Comparison of ENCODE assay signal across 1 cellular context in the genomic region with DNA sequence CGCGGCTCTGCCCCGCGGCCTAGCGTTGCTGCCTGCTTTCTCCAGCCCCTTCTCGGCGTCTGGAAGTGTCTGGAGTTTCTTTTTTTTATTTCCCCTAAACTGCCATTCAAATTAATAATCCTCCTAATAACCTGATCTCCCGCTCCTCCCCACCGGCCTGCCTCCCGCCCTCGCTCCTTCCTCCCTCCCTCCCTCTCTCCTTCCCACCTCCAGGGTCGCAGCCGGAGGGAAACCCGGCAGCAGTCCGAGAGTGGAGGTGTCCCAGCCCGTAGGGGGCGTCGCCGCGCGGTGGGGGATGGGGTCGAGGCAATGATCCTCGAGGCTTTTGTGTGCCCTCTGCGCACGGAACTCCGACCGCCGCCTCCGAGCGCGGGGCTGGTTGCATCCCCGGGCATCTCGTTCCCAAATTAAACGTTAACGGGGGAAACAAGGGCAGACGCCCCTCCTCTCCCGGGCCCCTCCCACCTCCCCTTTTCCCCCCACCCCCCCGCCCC.
TF ChIP-seq lines count a peak whose summit lies in the region.

No MANE protein-coding gene starts in this region.

TF ChIP-seq in K562, 482 proteins besides CTCF, POLR2A, EP300 and RAD21 (continued from another document and continues in another):
- TF ChIP-seq, protein P1, sequence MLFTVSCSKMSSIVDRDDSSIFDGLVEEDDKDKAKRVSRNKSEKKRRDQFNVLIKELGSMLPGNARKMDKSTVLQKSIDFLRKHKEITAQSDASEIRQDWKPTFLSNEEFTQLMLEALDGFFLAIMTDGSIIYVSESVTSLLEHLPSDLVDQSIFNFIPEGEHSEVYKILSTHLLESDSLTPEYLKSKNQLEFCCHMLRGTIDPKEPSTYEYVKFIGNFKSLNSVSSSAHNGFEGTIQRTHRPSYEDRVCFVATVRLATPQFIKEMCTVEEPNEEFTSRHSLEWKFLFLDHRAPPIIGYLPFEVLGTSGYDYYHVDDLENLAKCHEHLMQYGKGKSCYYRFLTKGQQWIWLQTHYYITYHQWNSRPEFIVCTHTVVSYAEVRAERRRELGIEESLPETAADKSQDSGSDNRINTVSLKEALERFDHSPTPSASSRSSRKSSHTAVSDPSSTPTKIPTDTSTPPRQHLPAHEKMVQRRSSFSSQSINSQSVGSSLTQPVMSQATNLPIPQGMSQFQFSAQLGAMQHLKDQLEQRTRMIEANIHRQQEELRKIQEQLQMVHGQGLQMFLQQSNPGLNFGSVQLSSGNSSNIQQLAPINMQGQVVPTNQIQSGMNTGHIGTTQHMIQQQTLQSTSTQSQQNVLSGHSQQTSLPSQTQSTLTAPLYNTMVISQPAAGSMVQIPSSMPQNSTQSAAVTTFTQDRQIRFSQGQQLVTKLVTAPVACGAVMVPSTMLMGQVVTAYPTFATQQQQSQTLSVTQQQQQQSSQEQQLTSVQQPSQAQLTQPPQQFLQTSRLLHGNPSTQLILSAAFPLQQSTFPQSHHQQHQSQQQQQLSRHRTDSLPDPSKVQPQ (CRISPR knock-in tag; IDR thresholded peaks at IDR 0.05; ENCODE audit: borderline replicate concordance), result no peak
- TF ChIP-seq PRPF4 (IDR thresholded peaks at IDR 0.05; ENCODE audit: insufficient read depth, low read depth, low read length, poor library complexity, severe bottlenecking) (peak; percentile 21), SPI1 (IDR thresholded peaks at IDR 0.05; ENCODE audit: borderline replicate concordance, low read depth, low read length) (peak; percentile 21; the same call in 1 of the 2 replicates), MXI1 (IDR thresholded peaks at IDR 0.05; ENCODE audit: low read depth, low read length) (0 out of 2 replicates have a peak, but pooled peaks have one; percentile 18), LEF1 (IDR thresholded peaks at IDR 0.05) (peak; percentile 37; the same call in 1 of the 2 replicates), RBFOX2 (IDR thresholded peaks at IDR 0.05; ENCODE audit: low read depth, low read length) (peak; percentile 59), NR2C2 (CRISPR knock-in tag; IDR thresholded peaks at IDR 0.05) (no peak), NR2C2 (tag; IDR thresholded peaks at IDR 0.05) (no peak; the same call in 1 of the 2 replicates), POLR2H (tag; IDR thresholded peaks at IDR 0.05; ENCODE audit: low read depth) (peak; percentile 38), ZFP36 (IDR thresholded peaks at IDR 0.05; ENCODE audit: low read depth, low read length, partially characterized antibody) (peak; percentile 89), SETDB1 (IDR thresholded peaks at IDR 0.05; ENCODE audit: low read length) (no peak), TBP (optimal IDR thresholded peaks at IDR 0.05; ENCODE audit: low read depth, low read length) (peak; percentile 62), ZBTB17 (CRISPR knock-in tag; IDR thresholded peaks at IDR 0.05) (0 out of 2 replicates have a peak, but pooled peaks have one; percentile 2), COPS2 (conservative IDR thresholded peaks at IDR 0.05) (no peak), TAF7 (tag; IDR thresholded peaks at IDR 0.05) (peak; percentile 46; the same call in 1 of the 2 replicates), ZSCAN29 (IDR thresholded peaks at IDR 0.05) (no peak), DACH1 (IDR thresholded peaks at IDR 0.05; ENCODE audit: partially characterized antibody) (peak; percentile 90), NR2C1 (IDR thresholded peaks at IDR 0.05) (peak; percentile 65), NR2C1 (tag; IDR thresholded peaks at IDR 0.05) (peak; percentile 79), ZNF57 (CRISPR knock-in tag; IDR thresholded peaks at IDR 0.05) (no peak), KDM1A (IDR thresholded peaks at IDR 0.05) (peak in 1 of 2 experiments; percentile 61; a peak in 1 of 4 replicates)
- TF ChIP-seq, protein P2, sequence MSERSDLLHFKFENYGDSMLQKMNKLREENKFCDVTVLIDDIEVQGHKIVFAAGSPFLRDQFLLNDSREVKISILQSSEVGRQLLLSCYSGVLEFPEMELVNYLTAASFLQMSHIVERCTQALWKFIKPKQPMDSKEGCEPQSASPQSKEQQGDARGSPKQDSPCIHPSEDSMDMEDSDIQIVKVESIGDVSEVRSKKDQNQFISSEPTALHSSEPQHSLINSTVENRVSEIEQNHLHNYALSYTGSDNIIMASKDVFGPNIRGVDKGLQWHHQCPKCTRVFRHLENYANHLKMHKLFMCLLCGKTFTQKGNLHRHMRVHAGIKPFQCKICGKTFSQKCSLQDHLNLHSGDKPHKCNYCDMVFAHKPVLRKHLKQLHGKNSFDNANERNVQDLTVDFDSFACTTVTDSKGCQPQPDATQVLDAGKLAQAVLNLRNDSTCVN (CRISPR knock-in tag; IDR thresholded peaks at IDR 0.05), result peak; percentile 31; the same call in 1 of the 2 replicates
- TF ChIP-seq, protein P3, sequence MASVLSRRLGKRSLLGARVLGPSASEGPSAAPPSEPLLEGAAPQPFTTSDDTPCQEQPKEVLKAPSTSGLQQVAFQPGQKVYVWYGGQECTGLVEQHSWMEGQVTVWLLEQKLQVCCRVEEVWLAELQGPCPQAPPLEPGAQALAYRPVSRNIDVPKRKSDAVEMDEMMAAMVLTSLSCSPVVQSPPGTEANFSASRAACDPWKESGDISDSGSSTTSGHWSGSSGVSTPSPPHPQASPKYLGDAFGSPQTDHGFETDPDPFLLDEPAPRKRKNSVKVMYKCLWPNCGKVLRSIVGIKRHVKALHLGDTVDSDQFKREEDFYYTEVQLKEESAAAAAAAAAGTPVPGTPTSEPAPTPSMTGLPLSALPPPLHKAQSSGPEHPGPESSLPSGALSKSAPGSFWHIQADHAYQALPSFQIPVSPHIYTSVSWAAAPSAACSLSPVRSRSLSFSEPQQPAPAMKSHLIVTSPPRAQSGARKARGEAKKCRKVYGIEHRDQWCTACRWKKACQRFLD (CRISPR knock-in tag; IDR thresholded peaks at IDR 0.05), result no peak; the same call in 1 of the 2 replicates
- TF ChIP-seq, protein P4, sequence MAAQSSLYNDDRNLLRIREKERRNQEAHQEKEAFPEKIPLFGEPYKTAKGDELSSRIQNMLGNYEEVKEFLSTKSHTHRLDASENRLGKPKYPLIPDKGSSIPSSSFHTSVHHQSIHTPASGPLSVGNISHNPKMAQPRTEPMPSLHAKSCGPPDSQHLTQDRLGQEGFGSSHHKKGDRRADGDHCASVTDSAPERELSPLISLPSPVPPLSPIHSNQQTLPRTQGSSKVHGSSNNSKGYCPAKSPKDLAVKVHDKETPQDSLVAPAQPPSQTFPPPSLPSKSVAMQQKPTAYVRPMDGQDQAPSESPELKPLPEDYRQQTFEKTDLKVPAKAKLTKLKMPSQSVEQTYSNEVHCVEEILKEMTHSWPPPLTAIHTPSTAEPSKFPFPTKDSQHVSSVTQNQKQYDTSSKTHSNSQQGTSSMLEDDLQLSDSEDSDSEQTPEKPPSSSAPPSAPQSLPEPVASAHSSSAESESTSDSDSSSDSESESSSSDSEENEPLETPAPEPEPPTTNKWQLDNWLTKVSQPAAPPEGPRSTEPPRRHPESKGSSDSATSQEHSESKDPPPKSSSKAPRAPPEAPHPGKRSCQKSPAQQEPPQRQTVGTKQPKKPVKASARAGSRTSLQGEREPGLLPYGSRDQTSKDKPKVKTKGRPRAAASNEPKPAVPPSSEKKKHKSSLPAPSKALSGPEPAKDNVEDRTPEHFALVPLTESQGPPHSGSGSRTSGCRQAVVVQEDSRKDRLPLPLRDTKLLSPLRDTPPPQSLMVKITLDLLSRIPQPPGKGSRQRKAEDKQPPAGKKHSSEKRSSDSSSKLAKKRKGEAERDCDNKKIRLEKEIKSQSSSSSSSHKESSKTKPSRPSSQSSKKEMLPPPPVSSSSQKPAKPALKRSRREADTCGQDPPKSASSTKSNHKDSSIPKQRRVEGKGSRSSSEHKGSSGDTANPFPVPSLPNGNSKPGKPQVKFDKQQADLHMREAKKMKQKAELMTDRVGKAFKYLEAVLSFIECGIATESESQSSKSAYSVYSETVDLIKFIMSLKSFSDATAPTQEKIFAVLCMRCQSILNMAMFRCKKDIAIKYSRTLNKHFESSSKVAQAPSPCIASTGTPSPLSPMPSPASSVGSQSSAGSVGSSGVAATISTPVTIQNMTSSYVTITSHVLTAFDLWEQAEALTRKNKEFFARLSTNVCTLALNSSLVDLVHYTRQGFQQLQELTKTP (IDR thresholded peaks at IDR 0.05; ENCODE audit: low read depth in 1 of 2, partially characterized antibody in 2 of 2), result peak in 1 of 2 experiments; percentile 73
- TF ChIP-seq, protein P5, sequence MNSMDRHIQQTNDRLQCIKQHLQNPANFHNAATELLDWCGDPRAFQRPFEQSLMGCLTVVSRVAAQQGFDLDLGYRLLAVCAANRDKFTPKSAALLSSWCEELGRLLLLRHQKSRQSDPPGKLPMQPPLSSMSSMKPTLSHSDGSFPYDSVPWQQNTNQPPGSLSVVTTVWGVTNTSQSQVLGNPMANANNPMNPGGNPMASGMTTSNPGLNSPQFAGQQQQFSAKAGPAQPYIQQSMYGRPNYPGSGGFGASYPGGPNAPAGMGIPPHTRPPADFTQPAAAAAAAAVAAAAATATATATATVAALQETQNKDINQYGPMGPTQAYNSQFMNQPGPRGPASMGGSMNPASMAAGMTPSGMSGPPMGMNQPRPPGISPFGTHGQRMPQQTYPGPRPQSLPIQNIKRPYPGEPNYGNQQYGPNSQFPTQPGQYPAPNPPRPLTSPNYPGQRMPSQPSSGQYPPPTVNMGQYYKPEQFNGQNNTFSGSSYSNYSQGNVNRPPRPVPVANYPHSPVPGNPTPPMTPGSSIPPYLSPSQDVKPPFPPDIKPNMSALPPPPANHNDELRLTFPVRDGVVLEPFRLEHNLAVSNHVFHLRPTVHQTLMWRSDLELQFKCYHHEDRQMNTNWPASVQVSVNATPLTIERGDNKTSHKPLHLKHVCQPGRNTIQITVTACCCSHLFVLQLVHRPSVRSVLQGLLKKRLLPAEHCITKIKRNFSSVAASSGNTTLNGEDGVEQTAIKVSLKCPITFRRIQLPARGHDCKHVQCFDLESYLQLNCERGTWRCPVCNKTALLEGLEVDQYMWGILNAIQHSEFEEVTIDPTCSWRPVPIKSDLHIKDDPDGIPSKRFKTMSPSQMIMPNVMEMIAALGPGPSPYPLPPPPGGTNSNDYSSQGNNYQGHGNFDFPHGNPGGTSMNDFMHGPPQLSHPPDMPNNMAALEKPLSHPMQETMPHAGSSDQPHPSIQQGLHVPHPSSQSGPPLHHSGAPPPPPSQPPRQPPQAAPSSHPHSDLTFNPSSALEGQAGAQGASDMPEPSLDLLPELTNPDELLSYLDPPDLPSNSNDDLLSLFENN (IDR thresholded peaks at IDR 0.05; ENCODE audit: low read depth in 2 of 2, low read length in 2 of 2), result no peak; a peak in 1 of 4 replicates
- TF ChIP-seq, protein P6, sequence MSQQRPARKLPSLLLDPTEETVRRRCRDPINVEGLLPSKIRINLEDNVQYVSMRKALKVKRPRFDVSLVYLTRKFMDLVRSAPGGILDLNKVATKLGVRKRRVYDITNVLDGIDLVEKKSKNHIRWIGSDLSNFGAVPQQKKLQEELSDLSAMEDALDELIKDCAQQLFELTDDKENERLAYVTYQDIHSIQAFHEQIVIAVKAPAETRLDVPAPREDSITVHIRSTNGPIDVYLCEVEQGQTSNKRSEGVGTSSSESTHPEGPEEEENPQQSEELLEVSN (IDR thresholded peaks at IDR 0.05; ENCODE audit: borderline replicate concordance in 1 of 2, extremely low read depth in 1 of 2, insufficient read depth in 1 of 2, insufficient read length in 1 of 2, low read depth in 1 of 2, low read length in 1 of 2, poor library complexity in 1 of 2, severe bottlenecking in 1 of 2), result peak; percentile 53 to 79
- TF ChIP-seq, protein P7, sequence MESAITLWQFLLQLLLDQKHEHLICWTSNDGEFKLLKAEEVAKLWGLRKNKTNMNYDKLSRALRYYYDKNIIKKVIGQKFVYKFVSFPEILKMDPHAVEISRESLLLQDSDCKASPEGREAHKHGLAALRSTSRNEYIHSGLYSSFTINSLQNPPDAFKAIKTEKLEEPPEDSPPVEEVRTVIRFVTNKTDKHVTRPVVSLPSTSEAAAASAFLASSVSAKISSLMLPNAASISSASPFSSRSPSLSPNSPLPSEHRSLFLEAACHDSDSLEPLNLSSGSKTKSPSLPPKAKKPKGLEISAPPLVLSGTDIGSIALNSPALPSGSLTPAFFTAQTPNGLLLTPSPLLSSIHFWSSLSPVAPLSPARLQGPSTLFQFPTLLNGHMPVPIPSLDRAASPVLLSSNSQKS (CRISPR knock-in tag; IDR thresholded peaks at IDR 0.05), result no peak
- TF ChIP-seq, protein P8, sequence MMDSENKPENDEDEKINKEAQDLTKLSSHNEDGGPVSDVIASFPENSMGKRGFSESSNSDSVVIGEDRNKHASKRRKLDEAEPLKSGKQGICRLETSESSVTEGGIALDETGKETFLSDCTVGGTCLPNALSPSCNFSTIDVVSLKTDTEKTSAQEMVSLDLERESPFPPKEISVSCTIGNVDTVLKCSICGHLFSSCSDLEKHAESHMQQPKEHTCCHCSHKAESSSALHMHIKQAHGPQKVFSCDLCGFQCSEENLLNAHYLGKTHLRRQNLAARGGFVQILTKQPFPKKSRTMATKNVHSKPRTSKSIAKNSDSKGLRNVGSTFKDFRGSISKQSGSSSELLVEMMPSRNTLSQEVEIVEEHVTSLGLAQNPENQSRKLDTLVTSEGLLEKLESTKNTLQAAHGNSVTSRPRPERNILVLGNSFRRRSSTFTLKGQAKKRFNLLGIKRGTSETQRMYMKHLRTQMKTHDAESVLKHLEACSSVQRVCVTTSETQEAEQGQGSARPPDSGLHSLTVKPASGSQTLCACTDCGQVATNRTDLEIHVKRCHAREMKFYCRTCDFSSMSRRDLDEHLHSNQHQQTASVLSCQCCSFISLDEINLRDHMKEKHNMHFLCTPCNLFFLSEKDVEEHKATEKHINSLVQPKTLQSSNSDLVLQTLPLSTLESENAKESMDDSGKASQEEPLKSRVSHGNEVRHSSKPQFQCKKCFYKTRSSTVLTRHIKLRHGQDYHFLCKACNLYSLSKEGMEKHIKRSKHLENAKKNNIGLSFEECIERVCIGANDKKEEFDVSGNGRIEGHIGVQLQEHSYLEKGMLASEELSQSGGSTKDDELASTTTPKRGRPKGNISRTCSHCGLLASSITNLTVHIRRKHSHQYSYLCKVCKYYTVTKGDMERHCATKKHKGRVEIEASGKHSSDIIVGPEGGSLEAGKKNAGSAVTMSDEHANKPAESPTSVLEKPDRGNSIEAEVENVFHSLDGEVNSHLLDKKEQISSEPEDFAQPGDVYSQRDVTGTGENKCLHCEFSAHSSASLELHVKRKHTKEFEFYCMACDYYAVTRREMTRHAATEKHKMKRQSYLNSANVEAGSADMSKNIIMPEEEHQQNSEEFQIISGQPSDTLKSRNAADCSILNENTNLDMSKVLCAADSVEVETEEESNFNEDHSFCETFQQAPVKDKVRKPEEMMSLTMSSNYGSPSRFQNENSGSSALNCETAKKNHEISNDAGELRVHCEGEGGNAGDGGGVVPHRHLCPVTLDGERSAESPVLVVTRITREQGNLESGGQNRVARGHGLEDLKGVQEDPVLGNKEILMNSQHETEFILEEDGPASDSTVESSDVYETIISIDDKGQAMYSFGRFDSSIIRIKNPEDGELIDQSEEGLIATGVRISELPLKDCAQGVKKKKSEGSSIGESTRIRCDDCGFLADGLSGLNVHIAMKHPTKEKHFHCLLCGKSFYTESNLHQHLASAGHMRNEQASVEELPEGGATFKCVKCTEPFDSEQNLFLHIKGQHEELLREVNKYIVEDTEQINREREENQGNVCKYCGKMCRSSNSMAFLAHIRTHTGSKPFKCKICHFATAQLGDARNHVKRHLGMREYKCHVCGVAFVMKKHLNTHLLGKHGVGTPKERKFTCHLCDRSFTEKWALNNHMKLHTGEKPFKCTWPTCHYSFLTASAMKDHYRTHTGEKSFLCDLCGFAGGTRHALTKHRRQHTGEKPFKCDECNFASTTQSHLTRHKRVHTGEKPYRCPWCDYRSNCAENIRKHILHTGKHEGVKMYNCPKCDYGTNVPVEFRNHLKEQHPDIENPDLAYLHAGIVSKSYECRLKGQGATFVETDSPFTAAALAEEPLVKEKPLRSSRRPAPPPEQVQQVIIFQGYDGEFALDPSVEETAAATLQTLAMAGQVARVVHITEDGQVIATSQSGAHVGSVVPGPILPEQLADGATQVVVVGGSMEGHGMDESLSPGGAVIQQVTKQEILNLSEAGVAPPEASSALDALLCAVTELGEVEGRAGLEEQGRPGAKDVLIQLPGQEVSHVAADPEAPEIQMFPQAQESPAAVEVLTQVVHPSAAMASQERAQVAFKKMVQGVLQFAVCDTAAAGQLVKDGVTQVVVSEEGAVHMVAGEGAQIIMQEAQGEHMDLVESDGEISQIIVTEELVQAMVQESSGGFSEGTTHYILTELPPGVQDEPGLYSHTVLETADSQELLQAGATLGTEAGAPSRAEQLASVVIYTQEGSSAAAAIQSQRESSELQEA (IDR thresholded peaks at IDR 0.05; ENCODE audit: low read depth), result no peak
